In the genomic region with DNA sequence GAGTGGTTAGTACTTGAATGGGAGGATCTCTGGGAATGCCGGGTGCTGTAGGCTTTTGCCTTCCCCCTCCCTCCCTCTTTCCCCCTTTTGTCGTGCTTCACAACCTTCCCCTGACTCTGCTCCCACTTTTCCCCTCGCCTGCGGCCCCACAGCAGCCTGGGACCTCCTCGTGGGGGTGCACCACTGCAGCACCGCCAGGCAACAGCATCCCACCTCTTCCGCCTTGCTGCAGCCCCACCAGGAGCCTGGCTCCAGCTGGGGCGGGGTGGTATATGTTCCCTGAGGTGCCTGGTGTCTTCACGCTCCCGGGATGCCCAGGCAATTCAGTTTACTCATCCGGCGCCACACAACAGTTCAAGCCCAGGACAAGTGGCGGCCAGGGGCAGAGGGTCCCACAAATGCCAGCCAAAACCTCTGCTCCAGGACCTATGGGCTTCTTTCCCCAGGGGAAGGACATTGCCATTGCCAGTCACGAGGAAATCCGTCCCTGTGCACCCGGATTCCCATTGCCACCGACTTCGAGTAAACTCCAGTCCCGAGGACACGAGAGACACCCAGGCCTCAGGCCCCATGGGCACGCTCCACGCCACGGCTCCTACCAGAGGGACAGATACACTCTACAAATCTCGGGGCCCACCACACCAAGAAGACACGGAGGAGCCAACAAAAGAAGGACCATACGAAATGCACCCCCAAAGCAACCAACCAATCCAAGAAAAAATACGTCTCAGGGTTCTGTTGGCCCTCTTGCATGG, we compare ENCODE assay signal across 19 cellular contexts.
"Had no signal": no experiment of that assay in that cellular context is flagged by ENCODE, and none has a peak within 500 bp of the region (broad histone marks: within the 10 kb centered on the region; RNA-seq: fewer than 3 reads in every experiment).

No MANE protein-coding gene starts in this region.

- DNase-seq: IMR-90, Kasumi-1, MM.1S, NCI-H1092 treated with DMSO at 0.1 percent for 48 hours, NCI-H1436, NCI-H187, NCI-H2029, NCI-H2081 treated with DMSO at 0.1 percent for 48 hours, NCI-H2171 treated with DMSO at 0.1 percent for 48 hours, NCI-H226, NCI-H446, NCI-H510A, NCI-H524 treated with DMSO at 0.1 percent for 48 hours, NCI-H69, NCI-H774, Right ventricle myocardium superior, RPMI8226, SIG-M5 had no signal

- ATAC-seq: HepG2 had no signal
